In the genomic region with DNA sequence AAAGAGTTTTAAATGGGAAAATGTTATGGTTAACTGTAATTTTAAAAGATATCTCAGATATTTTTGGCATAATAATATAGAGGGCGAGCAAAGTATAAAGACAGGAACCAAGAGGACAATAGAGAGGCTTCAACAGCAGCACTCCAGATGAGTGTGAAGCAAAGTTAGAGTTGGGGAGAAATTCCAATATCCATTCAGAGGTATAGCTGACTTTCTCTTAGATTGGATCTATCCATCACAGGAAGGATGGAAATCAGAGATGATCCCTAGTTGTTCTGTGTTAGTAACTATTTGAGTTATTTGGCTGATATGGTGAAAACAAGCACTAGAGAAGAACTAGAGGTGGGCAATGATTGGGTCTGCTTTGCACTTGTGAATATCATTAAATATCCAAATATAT, we compare ENCODE assay signal across 33 cellular contexts.
"Had no signal": no experiment of that assay in that cellular context is flagged by ENCODE, and none has a peak within 500 bp of the region (broad histone marks: within the 10 kb centered on the region; RNA-seq: fewer than 3 reads in every experiment).

No MANE protein-coding gene starts in this region.

- H3K27ac ChIP-seq: ascending aorta, cardiac muscle cell, Peyer's patch, SJSA1, VCaP had no signal

- H3K27me3 Mint-ChIP-seq: activated CD4-positive, alpha-beta T cell treated with anti-CD3 and anti-CD28 coated beads, Interleukin-2, amount 10 ng/mL, durations not matched to agents 24 days and 14 days; activated CD8-positive, alpha-beta T cell treated with anti-CD3 and anti-CD28 coated beads for 36 hours; activated naive CD8-positive, alpha-beta T cell treated with anti-CD3 and anti-CD28 coated beads, Interleukin-2, amount 10 ng/mL, durations not matched to agents 7 days and 5 days; activated T-helper 17 cell treated with anti-CD3 and anti-CD28 coated beads, Interleukin-2, amount 50 U/mL, for 72 hours; central memory CD8-positive, alpha-beta T cell had no signal

- H3K27me3 ChIP-seq: ascending aorta, cardiac muscle cell, MG63, Peyer's patch, SJSA1 had no signal

- H3K27ac Mint-ChIP-seq: activated CD4-positive, alpha-beta T cell treated with anti-CD3 and anti-CD28 coated beads, Interleukin-2, amount 10 ng/mL, durations not matched to agents 24 days and 14 days; activated CD8-positive, alpha-beta T cell treated with anti-CD3 and anti-CD28 coated beads for 36 hours; activated naive CD8-positive, alpha-beta T cell treated with anti-CD3 and anti-CD28 coated beads, Interleukin-2, amount 10 ng/mL, durations not matched to agents 7 days and 5 days; activated T-cell treated with anti-CD3 and anti-CD28 coated beads, Interleukin-2, amount 50 U/mL, for 72 hours; activated T-helper 17 cell treated with anti-CD3 and anti-CD28 coated beads, Interleukin-2, amount 50 U/mL, for 72 hours had no signal

- H3K9me3 ChIP-seq: ascending aorta, MG63, Peyer's patch, SJSA1 had no signal

- H3K36me3 Mint-ChIP-seq: activated naive CD8-positive, alpha-beta T cell treated with anti-CD3 and anti-CD28 coated beads, Interleukin-2, amount 10 ng/mL, durations not matched to agents 7 days and 5 days had no signal

- H3K9me3 Mint-ChIP-seq: activated CD4-positive, alpha-beta T cell treated with anti-CD3 and anti-CD28 coated beads, Interleukin-2, amount 10 ng/mL, durations not matched to agents 24 days and 14 days; activated CD8-positive, alpha-beta T cell treated with anti-CD3 and anti-CD28 coated beads for 36 hours; activated naive CD8-positive, alpha-beta T cell treated with anti-CD3 and anti-CD28 coated beads, Interleukin-2, amount 10 ng/mL, durations not matched to agents 7 days and 5 days had no signal

- ATAC-seq: activated CD8-positive, alpha-beta T cell treated with anti-CD3 and anti-CD28 coated beads for 36 hours; activated T-cell treated with anti-CD3 and anti-CD28 coated beads, Interleukin-2, amount 50 U/mL, for 72 hours; activated T-helper 17 cell treated with anti-CD3 and anti-CD28 coated beads, Interleukin-2, amount 50 U/mL, for 72 hours; PC-3 had no signal

- H3K36me3 ChIP-seq: ascending aorta, cardiac muscle cell, MG63, Peyer's patch, SJSA1 had no signal

- H3K4me1 ChIP-seq: ascending aorta, Peyer's patch, SJSA1 had no signal

- H3K4me1 Mint-ChIP-seq: activated CD4-positive, alpha-beta T cell treated with anti-CD3 and anti-CD28 coated beads, Interleukin-2, amount 10 ng/mL, durations not matched to agents 24 days and 14 days; activated naive CD8-positive, alpha-beta T cell treated with anti-CD3 and anti-CD28 coated beads, Interleukin-2, amount 10 ng/mL, durations not matched to agents 7 days and 5 days; activated T-helper 17 cell treated with anti-CD3 and anti-CD28 coated beads, Interleukin-2, amount 50 U/mL, for 72 hours; central memory CD8-positive, alpha-beta T cell had no signal

- H3K4me3 Mint-ChIP-seq: activated CD4-positive, alpha-beta T cell treated with anti-CD3 and anti-CD28 coated beads, Interleukin-2, amount 10 ng/mL, durations not matched to agents 24 days and 14 days; activated CD8-positive, alpha-beta T cell treated with anti-CD3 and anti-CD28 coated beads for 36 hours; activated naive CD8-positive, alpha-beta T cell treated with anti-CD3 and anti-CD28 coated beads, Interleukin-2, amount 10 ng/mL, durations not matched to agents 7 days and 5 days; activated T-cell treated with anti-CD3 and anti-CD28 coated beads, Interleukin-2, amount 50 U/mL, for 72 hours; activated T-helper 17 cell treated with anti-CD3 and anti-CD28 coated beads, Interleukin-2, amount 50 U/mL, for 72 hours; central memory CD8-positive, alpha-beta T cell had no signal

- DNase-seq: activated CD4-positive, alpha-beta T cell treated with anti-CD3 and anti-CD28 coated beads for 1 hour; activated CD4-positive, alpha-beta T cell treated with anti-CD3 and anti-CD28 coated beads, Interleukin-2, amount 10 ng/mL, durations not matched to agents 24 days and 14 days; activated CD4-positive, alpha-beta T cell treated with anti-CD3 and anti-CD28 coated beads, Interleukin-2, amount 50 U/mL, for 4 hours; activated CD4-positive, CD25-positive, alpha-beta regulatory T cell; activated CD8-positive, alpha-beta T cell treated with anti-CD3 and anti-CD28 coated beads for 36 hours; activated effector memory CD4-positive, alpha-beta T cell treated with anti-CD3 and anti-CD28 coated beads, Interleukin-2, amount 50 U/mL, for 16 hours; activated naive CD4-positive, alpha-beta T cell; activated naive CD4-positive, alpha-beta T cell treated with anti-CD3 and anti-CD28 coated beads, Interleukin-2, amount 50 U/mL, for 16 hours; activated naive CD8-positive, alpha-beta T cell treated with anti-CD3 and anti-CD28 coated beads, Interleukin-2, amount 10 ng/mL, durations not matched to agents 7 days and 5 days; activated T-cell treated with anti-CD3 and anti-CD28 coated beads, Interleukin-2, amount 50 U/mL, for 1 hour; activated T-cell treated with anti-CD3 and anti-CD28 coated beads, Interleukin-2, amount 50 U/mL, for 72 hours; amygdala; MG63; NCI-H1048; NCI-H1105 treated with DMSO at 0.1 percent for 48 hours; NCI-H1436; NCI-H1694 treated with DMSO at 0.1 percent for 48 hours; NCI-H2029; NCI-H345; NCI-H524 treated with DMSO at 0.1 percent for 48 hours; PC-3; Peyer's patch; SHP77 treated with DMSO at 0.1 percent for 48 hours; SW 1271; T-helper 1 cell; T-helper 2 cell; T-helper 9 cell had no signal

- H3K4me3 ChIP-seq: ascending aorta, cardiac muscle cell, MG63, Peyer's patch, SJSA1 had no signal
